In genomic region chr11:8832571-8833260, GRCh38 we compare ENCODE assay signal across 8 cellular contexts.
DNase-seq lines count a peak whose midpoint lies in the region; ATAC-seq and TF ChIP-seq lines count a peak whose summit lies in the region.

No MANE protein-coding gene starts in this region.

- H3K9me3 ChIP-seq in T-helper 17 cell (ENCODE audit: control insufficient read depth, low read length, poor library complexity, severe bottlenecking), result no peaks in the 10 kb centered on the region
- H3K9me3 ChIP-seq in gastroesophageal sphincter, result no peaks in the 10 kb centered on the region

- H3K4me1 Mint-ChIP-seq in T-helper 17 cell, result peaks cover 12% of the 10 kb centered on the region
- H3K4me1 Mint-ChIP-seq in stimulated activated naive B cell treated with anti-CD40 and anti-IgM and Interleukin-4, amounts not matched to agents 10 μg/mL and 1 μg/mL and 100 μg/mL, for 72 hours, result peaks cover 10 to 12% of the 10 kb centered on the region in 2 donors

- H3K27ac Mint-ChIP-seq in T-helper 17 cell, result peak overlapping the region; percentile 70
- peak overlapping the region; percentile 90 for H3K27ac Mint-ChIP-seq in stimulated activated naive B cell treated with anti-CD40 and anti-IgM and Interleukin-4, amounts not matched to agents 10 μg/mL and 1 μg/mL and 100 μg/mL, for 72 hours

- in situ Hi-C loops in G401 (cut with HindIII; ENCODE audit: low sequenced_read_pairs), result no loop called here

- peaks cover 20% of the 10 kb centered on the region for H3K27me3 Mint-ChIP-seq in T-helper 17 cell
- no peaks in the 10 kb centered on the region for H3K27me3 Mint-ChIP-seq in stimulated activated naive B cell treated with anti-CD40 and anti-IgM and Interleukin-4, amounts not matched to agents 10 μg/mL and 1 μg/mL and 100 μg/mL, for 72 hours

- TF ChIP-seq POLR2A in gastroesophageal sphincter (IDR thresholded peaks at IDR 0.05), result no peak

- peak overlapping the region; percentile 45 for H3K4me3 Mint-ChIP-seq in T-helper 17 cell
- H3K4me3 Mint-ChIP-seq in stimulated activated naive B cell treated with anti-CD40 and anti-IgM and Interleukin-4, amounts not matched to agents 10 μg/mL and 1 μg/mL and 100 μg/mL, for 72 hours, result peak overlapping the region; percentile 63 to 66

- 28% methylated on average over 2 of the region's 9 CpGs; no CpG with 5 or more reads in 1 of the 2 donors for WGBS in gastroesophageal sphincter (ENCODE audit: low coverage in 1 of 2), 2 donors

- TF ChIP-seq EP300 in gastroesophageal sphincter (IDR thresholded peaks at IDR 0.05), result no peak

- peaks cover 0 to 9% of the 10 kb centered on the region in 2 donors for H3K36me3 ChIP-seq in gastroesophageal sphincter

- H3K27ac ChIP-seq in gastroesophageal sphincter, result peak overlapping the region in 3 of 4 donors; percentile 79 to 80 (median 80)

- peak; percentile 70 for ATAC-seq in GM19455 (IDR thresholded peaks at IDR 0.05; ENCODE audit: unreplicated experiment)
- ATAC-seq in HG03521 (IDR thresholded peaks at IDR 0.05; ENCODE audit: unreplicated experiment), result peak; percentile 51
- peak; percentile 59 for ATAC-seq in T-helper 17 cell
- ATAC-seq in gastroesophageal sphincter, result peak; percentile 42
- peak; percentile 96 for ATAC-seq in stimulated activated naive B cell treated with anti-CD40 and anti-IgM and Interleukin-4, amounts not matched to agents 10 μg/mL and 1 μg/mL and 100 μg/mL, for 72 hours (replicated peaks)
- no peak for ATAC-seq in GM19328 (IDR thresholded peaks at IDR 0.05; ENCODE audit: unreplicated experiment)

- peak; percentile 86 for DNase-seq in G401 (ENCODE audit: low spot score)
- no peak for DNase-seq in T-helper 17 cell
- peak; percentile 61 for DNase-seq in stimulated activated naive B cell treated with anti-CD40 and anti-IgM and Interleukin-4, amounts not matched to agents 10 μg/mL and 1 μg/mL and 100 μg/mL, for 72 hours
- DNase-seq in COR-L47 (lab: John Stamatoyannopoulos, UW), result no peak

- no peak overlapping the region for H3K4me3 ChIP-seq in gastroesophageal sphincter

- peaks cover 5 to 25% (median 12%) of the 10 kb centered on the region in 3 donors for H3K4me1 ChIP-seq in gastroesophageal sphincter

- no peaks in the 10 kb centered on the region for H3K27me3 ChIP-seq in gastroesophageal sphincter

- TF ChIP-seq CTCF in gastroesophageal sphincter (IDR thresholded peaks at IDR 0.05), result no peak

- H3K36me3 Mint-ChIP-seq in T-helper 17 cell (ENCODE audit: low read depth), result peaks cover 2% of the 10 kb centered on the region
- H3K36me3 Mint-ChIP-seq in stimulated activated naive B cell treated with anti-CD40 and anti-IgM and Interleukin-4, amounts not matched to agents 10 μg/mL and 1 μg/mL and 100 μg/mL, for 72 hours, result no peaks in the 10 kb centered on the region

- no peaks in the 10 kb centered on the region for H3K9me3 Mint-ChIP-seq in stimulated activated naive B cell treated with anti-CD40 and anti-IgM and Interleukin-4, amounts not matched to agents 10 μg/mL and 1 μg/mL and 100 μg/mL, for 72 hours

Comparison
In these comparisons a context has a peak if more than half of its experiments do, and no peak if none do; other contexts are left out.
1. DNase-seq: peak in G401 (single experiment) and stimulated activated naive B cell treated with anti-CD40 and anti-IgM and Interleukin-4, amounts not matched to agents 10 μg/mL and 1 μg/mL and 100 μg/mL, for 72 hours (single experiment); none in T-helper 17 cell (0 of 3) and COR-L47 (single experiment).